In genomic region chr15:75152382-75153079, GRCh38 we compare ENCODE assay signal across 17 cellular contexts. TPM values are rescaled to one million over a fixed set of nuclear protein-coding genes. Genes with fewer than 3 reads are reported as not detected.
A peak's percentile ranks its signal among the peaks of the same experiment; 100 is the strongest.
DNase-seq lines count a peak whose midpoint lies in the region; ATAC-seq, FAIRE-seq and TF ChIP-seq lines count a peak whose summit lies in the region.
"Had no signal": no experiment of that assay in that cellular context is flagged by ENCODE, and none has a peak within 500 bp of the region (broad histone marks: within the 10 kb centered on the region; RNA-seq: fewer than 3 reads in every experiment).

No MANE protein-coding gene starts in this region.

- H3K4me2 ChIP-seq in H1 (ENCODE audit: insufficient read depth in 1 of 2, low read depth in 2 of 2, low read length in 2 of 2) (no peak overlapping the region), osteoblast (ENCODE audit: insufficient read depth, low read length) (no peak overlapping the region)

- POLR2A ChIA-PET in HEK293 (lab: Yijun Ruan, JAX) = interaction anchor here (0.7 to 1.4 kb wide), 2 partner anchors 49 to 604 kb away, joined by 3 to 4 read pairs; partner anchors contain the start of gene C15orf39
- POLR2A ChIA-PET in H1 (lab: Charles Lee; ENCODE audit: partially characterized antibody) = no interaction called here

- H3K79me2 ChIP-seq in H1 (ENCODE audit: control insufficient read depth in 1 of 2, insufficient read depth in 2 of 2, low read length in 2 of 2) (no peaks in the 10 kb centered on the region), osteoblast (ENCODE audit: insufficient read depth, low read length) (no peaks in the 10 kb centered on the region)

- intact Hi-C loops in CD14-positive monocyte (cut with micrococcal nuclease) (loop anchor here in 1 of 2 donors (5.0 kb wide), 1 partner anchor 35 kb away; no protein-coding TSS in a partner anchor), spleen (cut with DNase I; ENCODE audit: low total_unique reads) (no loop called here)

- H3K4ac ChIP-seq in H1 (replicated peaks; ENCODE audit: insufficient read length, low read depth, low read length) = no peak overlapping the region

- no peak overlapping the region for H4K5ac ChIP-seq in H1 (ENCODE audit: insufficient read length, low read depth, low read length)

- H3K9ac ChIP-seq in H1 (replicated peaks in 1 of 4; ENCODE audit: extremely low read depth in 1 of 4, low read depth in 3 of 4, low read length in 3 of 4) = no peak overlapping the region

- H2BK15ac ChIP-seq in H1 (ENCODE audit: low read length) = no peak overlapping the region

- H2BK12ac ChIP-seq in H1 (ENCODE audit: low read depth, low read length) = 0 out of 2 replicates have a peak overlapping the region, but pooled peaks have one; percentile 39

- H2AFZ ChIP-seq in H1 (ENCODE audit: low read length) (no peak overlapping the region), osteoblast (ENCODE audit: low read length) (no peak overlapping the region)

- CTCF ChIA-PET in HEK293 (lab: Yijun Ruan, JAX) (interaction anchor here (0.6 kb wide), 2 partner anchors 53 to 110 kb away, joined by 3 to 4 read pairs; no protein-coding TSS in a partner anchor), H1 (lab: Charles Lee; ENCODE audit: partially characterized antibody) (interaction anchor here (0.6 to 1.1 kb wide), 3 partner anchors 39 to 320 kb away, joined by 3 to 4 read pairs (median 4); no protein-coding TSS in a partner anchor)

- H3K9me3 ChIP-seq in HEK293 (ENCODE audit: control insufficient read depth, insufficient read depth, low read depth, low read length) (no peaks in the 10 kb centered on the region), H1 (ENCODE audit: insufficient read depth in 2 of 2, low read depth in 1 of 2, low read length in 1 of 2) (peaks cover 3 to 7% of the 10 kb centered on the region in 2 experiments; a peak in 3 of 4 replicates), spleen (peaks cover 0 to 17% (median 14%) of the 10 kb centered on the region in 8 donors), osteoblast (ENCODE audit: low read depth, low read length) (no peaks in the 10 kb centered on the region)

- no peak overlapping the region for H2BK5ac ChIP-seq in H1 (ENCODE audit: low read depth, low read length)

- no peak overlapping the region for H2BK20ac ChIP-seq in H1 (ENCODE audit: low read length)

- H3K36me3 Mint-ChIP-seq in CD14-positive monocyte = peaks cover 3 to 7% of the 10 kb centered on the region in 2 donors

- H3K79me1 ChIP-seq in H1 (ENCODE audit: low read depth, low read length) = no peaks in the 10 kb centered on the region

- no peaks in the 10 kb centered on the region for H3K36me3 ChIP-seq in HEK293 (ENCODE audit: control insufficient read depth in 2 of 2, insufficient read depth in 1 of 2, low read length in 2 of 2)
- no peaks in the 10 kb centered on the region for H3K36me3 ChIP-seq in H1 (ENCODE audit: control insufficient read depth in 2 of 4, insufficient read depth in 4 of 4, low read length in 3 of 4)
- no peaks in the 10 kb centered on the region for H3K36me3 ChIP-seq in spleen
- H3K36me3 ChIP-seq in osteoblast (ENCODE audit: insufficient read depth, low read length) = no peaks in the 10 kb centered on the region
- H3K36me3 ChIP-seq: SJCRH30 had no signal

- H3K4me3 ChIP-seq in HEK293 (ENCODE audit: low read depth, low read length) = no peak overlapping the region
- H3K4me3 ChIP-seq in H1 (ENCODE audit: extremely low read depth in 1 of 4, insufficient read depth in 2 of 4, low read depth in 3 of 4, low read length in 4 of 4) = no peak overlapping the region
- no peak overlapping the region for H3K4me3 ChIP-seq in spleen
- no peak overlapping the region for H3K4me3 ChIP-seq in osteoblast (ENCODE audit: insufficient read depth, low read length)
- H3K4me3 ChIP-seq: SJCRH30 had no signal

- no peak for TF ChIP-seq POLR2A in H1 (IDR thresholded peaks at IDR 0.05; ENCODE audit: control extremely low read depth in 1 of 2, low read depth in 2 of 2, low read length in 2 of 2)
- TF ChIP-seq POLR2A in spleen (IDR thresholded peaks at IDR 0.05) = no peak

- WGBS in H1 (ENCODE audit: extremely low coverage in 1 of 2, insufficient coverage in 1 of 2, insufficient read length in 1 of 2, insufficient replicate concordance in 2 of 2, low coverage in 1 of 2, low lambda C conversion rate in 2 of 2, missing lambda C conversion rate in 1 of 2), 2 experiments = 84% methylated on average over 2 of the region's 2 CpGs; no CpG with 5 or more reads in 1 of the 2 experiments
- 80 to 94% (median 87%) methylated on average over 2 of the region's 2 CpGs for WGBS in spleen, 5 donors

- H3K27me3 Mint-ChIP-seq in CD14-positive monocyte (ENCODE audit: low read depth in 3 of 3) = peaks cover 0 to 7% (median 2%) of the 10 kb centered on the region in 3 donors

- TF ChIP-seq CTCF in CD14-positive monocyte (IDR thresholded peaks at IDR 0.05) = no peak
- TF ChIP-seq CTCF in HEK293 (tag by site-specific recombination; IDR thresholded peaks at IDR 0.05) = no peak
- no peak for TF ChIP-seq CTCF in H1 (IDR thresholded peaks at IDR 0.05; ENCODE audit: control extremely low read depth in 1 of 3, insufficient read depth in 1 of 3, low read depth in 1 of 3, low read length in 3 of 3)
- TF ChIP-seq CTCF in spleen (IDR thresholded peaks at IDR 0.05 in 8 of 11, conservative IDR thresholded peaks at IDR 0.05 in 3 of 11) = no peak
- TF ChIP-seq CTCF in osteoblast (IDR thresholded peaks at IDR 0.05; ENCODE audit: extremely low read depth, low read depth, low read length) = no peak

- no peaks in the 10 kb centered on the region for H3K27me3 ChIP-seq in H1 (replicated peaks in 1 of 4; ENCODE audit: control insufficient read depth in 3 of 4, extremely low read depth in 1 of 4, insufficient read depth in 3 of 4, low read length in 3 of 4)
- no peaks in the 10 kb centered on the region for H3K27me3 ChIP-seq in spleen (replicated peaks in 1 of 7)
- no peaks in the 10 kb centered on the region for H3K27me3 ChIP-seq in osteoblast (ENCODE audit: insufficient read depth, low read length)
- H3K27me3 ChIP-seq: SJCRH30 had no signal

- H3K27ac Mint-ChIP-seq in CD14-positive monocyte = peak overlapping the region; percentile 68 to 95 (median 90)
- H3K27ac Mint-ChIP-seq: HFFc6 had no signal

- H3K23me2 ChIP-seq in H1 (ENCODE audit: low read depth, low read length) = no peaks in the 10 kb centered on the region

- no peak for TF ChIP-seq RAD21 in H1 (IDR thresholded peaks at IDR 0.05 in 1 of 2, conservative IDR thresholded peaks at IDR 0.05 in 1 of 2; ENCODE audit: low read depth in 2 of 2, low read length in 2 of 2)

- DNase-seq in CD14-positive monocyte (ENCODE audit: low spot score) (no peak), H1 (ENCODE audit: low read depth in 1 of 2, low spot score in 2 of 2) (no peak), spleen (no peak), osteoblast (ENCODE audit: insufficient read length, low spot score, missing footprints) (no peak), NCI-H226 (no peak)
- DNase-seq: GOT3, NCI-H1417 treated with DMSO at 0.1 percent for 48 hours, NCI-H2029, NCI-H2171, NCI-H774 had no signal

- H3K27ac ChIP-seq in HEK293 (ENCODE audit: extremely low read depth, low read depth, low read length) (no peak overlapping the region), H1 (ENCODE audit: low read depth, low read length) (no peak overlapping the region), spleen (peak overlapping the region in 5 of 8 donors; percentile 37 to 83 (median 70)), osteoblast (ENCODE audit: low read depth, low read length) (no peak overlapping the region)
- H3K27ac ChIP-seq: RWPE1, SJCRH30 had no signal

- H2AK5ac ChIP-seq in H1 (ENCODE audit: low read depth, low read length) = no peak overlapping the region

- H2BK120ac ChIP-seq in H1 (replicated peaks; ENCODE audit: low read depth, low read length) = no peak overlapping the region

- no peak overlapping the region for H3K56ac ChIP-seq in H1 (replicated peaks; ENCODE audit: insufficient read length, low read depth, low read length)

- TF ChIP-seq EP300 in H1 (IDR thresholded peaks at IDR 0.05; ENCODE audit: borderline replicate concordance in 1 of 2, low read depth in 2 of 2, low read length in 2 of 2) = no peak

- H3K9me3 Mint-ChIP-seq in CD14-positive monocyte = peaks cover 0 to 12% (median 8%) of the 10 kb centered on the region in 7 donors

- no peak overlapping the region for H4K8ac ChIP-seq in H1 (ENCODE audit: extremely low read depth, insufficient read depth, low read length)

- no peak overlapping the region for H3K4me3 Mint-ChIP-seq in CD14-positive monocyte
- H3K4me3 Mint-ChIP-seq: HFFc6 had no signal

- no peak overlapping the region for H3K23ac ChIP-seq in H1 (ENCODE audit: insufficient read length)

- no peak overlapping the region for H3K18ac ChIP-seq in H1 (ENCODE audit: extremely low read depth, low read length)

- ATAC-seq in GM21737 (IDR thresholded peaks at IDR 0.05; ENCODE audit: unreplicated experiment) = no peak
- ATAC-seq: PC-3 had no signal

- H4K20me1 ChIP-seq in H1 (replicated peaks in 1 of 2; ENCODE audit: control insufficient read depth in 1 of 2, insufficient read depth in 2 of 2, low read length in 2 of 2) (no peaks in the 10 kb centered on the region), osteoblast (ENCODE audit: insufficient read depth, low read length) (no peaks in the 10 kb centered on the region)

- no peak overlapping the region for H3K14ac ChIP-seq in H1 (ENCODE audit: insufficient read length)

- FAIRE-seq in H1 (lab: Jason Lieb, UNC) = no peak
- FAIRE-seq: HTR-8/SVneo had no signal

- 0 out of 2 replicates have a peak, but pooled peaks cover 4% of the 10 kb centered on the region for H3K4me1 ChIP-seq in HEK293 (ENCODE audit: control insufficient read depth, insufficient read depth, low read length)
- H3K4me1 ChIP-seq in H1 (replicated peaks in 1 of 4; ENCODE audit: control insufficient read depth in 3 of 4, insufficient read depth in 4 of 4, low read length in 3 of 4) = peaks cover 0 to 11% (median 6%) of the 10 kb centered on the region in 4 experiments; a peak in 6 of 7 replicates
- H3K4me1 ChIP-seq in spleen = peaks cover 0 to 55% (median 31%) of the 10 kb centered on the region in 6 donors
- H3K4me1 ChIP-seq in osteoblast (ENCODE audit: insufficient read depth, low read length) = peaks cover 3% of the 10 kb centered on the region

- peaks cover 74% of the 10 kb centered on the region for H3K4me1 Mint-ChIP-seq in CD14-positive monocyte

- H4K91ac ChIP-seq in H1 (replicated peaks; ENCODE audit: insufficient read length, low read length) = no peak overlapping the region

RNA-seq across cellular contexts. Expression of gene C15orf39, which starts 49.2 kb away (rescaled TPM):
- 10 to 100 TPM in 1 of 2 donors, 1 to 10 TPM in 1; 8.9 to 18.2 TPM for polyA plus RNA-seq in CD14-positive monocyte
- total RNA-seq in H1 (2021; fragmentation: NEBNext Ultra II Directional; extraction: Animal tissue kit (Norgen Biotek cat#: 25700)) = 35.6 and 38.5 TPM in 2 replicates
- polyA plus RNA-seq in H1 (2011; rRNA removed) = 13.8 and 18.9 TPM in 2 replicates
- polyA plus RNA-seq in H1 (2011; cell fraction: cytosol; rRNA removed) = 5.7 TPM
- 15.1 TPM for polyA plus RNA-seq in H1 (2011; cell fraction: nucleus; rRNA removed)
- 17.6 to 27.7 TPM (median 24.3 TPM) in 4 replicates for polyA plus RNA-seq in H1 (2012, experiment 1 of 2)
- polyA plus RNA-seq in H1 (2012, experiment 2 of 2) = 24.9 TPM
- polyA plus RNA-seq in H1 (2013, experiment 1 of 2) = 23.9 TPM
- 24.3 TPM for polyA plus RNA-seq in H1 (2013, experiment 2 of 2)
- polyA minus RNA-seq in H1 (2011; rRNA and poly(A)+ RNA removed) = 14.5 and 15.8 TPM in 2 replicates
- polyA minus RNA-seq in H1 (2011; cell fraction: cytosol; rRNA and poly(A)+ RNA removed) = 23.3 TPM
- 21.6 TPM for polyA minus RNA-seq in H1 (2011; cell fraction: nucleus; rRNA and poly(A)+ RNA removed)
- 10 to 100 TPM; 56.0 to 70.2 (median 67.6) TPM for total RNA-seq in spleen
- polyA plus RNA-seq in spleen = 10 to 100 TPM in 1 of 3 donors, 1 to 10 TPM in 2; 6.9 to 19.3 (median 7.4) TPM
- 4.7 and 6.5 TPM in 2 replicates for total RNA-seq in osteoblast

Comparison
In these comparisons a context has a peak if more than half of its experiments do, and no peak if none do; other contexts are left out.
1. H3K27ac ChIP-seq: peak in spleen (5 of 8); none in HEK293 (single experiment), H1 (single experiment) and osteoblast (single experiment).